ENCODE assay signal across 18 cellular contexts in genomic region chr21:46077674-46078101, GRCh38. TPM values are rescaled to one million over a fixed set of nuclear protein-coding genes. Genes with fewer than 3 reads are reported as not detected.
A peak's percentile ranks its signal among the peaks of the same experiment; 100 is the strongest.
DNase-seq lines count a peak whose midpoint lies in the region; ATAC-seq and TF ChIP-seq lines count a peak whose summit lies in the region.
"Had no signal": no experiment of that assay in that cellular context is flagged by ENCODE, and none has a peak within 500 bp of the region (broad histone marks: within the 10 kb centered on the region; RNA-seq: fewer than 3 reads in every experiment).

No MANE protein-coding gene starts in this region.

- peaks cover 25% of the 10 kb centered on the region for H3K4me1 ChIP-seq in mesenchymal stem cell (ENCODE audit: control insufficient read depth, insufficient read depth, low read depth, low read length)
- H3K4me1 ChIP-seq in transverse colon: peaks cover 4 to 14% (median 11%) of the 10 kb centered on the region in 4 donors

- no peaks in the 10 kb centered on the region for H3K79me1 ChIP-seq in mesenchymal stem cell (replicated peaks; ENCODE audit: low read length, poor library complexity, severe bottlenecking)

- H4K8ac ChIP-seq in mesenchymal stem cell (ENCODE audit: low read length): peak overlapping the region; percentile 4

- H3K27ac Mint-ChIP-seq in activated naive CD4-positive, alpha-beta T cell treated with anti-CD3 and anti-CD28 coated beads, Interleukin-2, amount 10 ng/mL, durations not matched to agents 7 days and 5 days: no peak overlapping the region
- no peak overlapping the region for H3K27ac Mint-ChIP-seq in activated naive CD4-positive, alpha-beta T cell treated with anti-CD3 and anti-CD28 coated beads for 36 hours
- no peak overlapping the region for H3K27ac Mint-ChIP-seq in central memory CD8-positive, alpha-beta T cell (ENCODE audit: low read depth)
- H3K27ac Mint-ChIP-seq: activated CD8-positive, alpha-beta T cell treated with anti-CD3 and anti-CD28 coated beads, Interleukin-2, amount 10 ng/mL, durations not matched to agents 7 days and 5 days; activated T-cell treated with anti-CD3 and anti-CD28 coated beads, Interleukin-2, amount 50 U/mL, for 72 hours had no signal

- H3K18ac ChIP-seq in mesenchymal stem cell (ENCODE audit: low read depth in 1 of 2, low read length in 2 of 2): no peak overlapping the region

- no peak overlapping the region for H3K23ac ChIP-seq in mesenchymal stem cell (ENCODE audit: low read length in 2 of 2)

- H3K9me3 ChIP-seq in mesenchymal stem cell (ENCODE audit: control insufficient read depth, low read length): no peaks in the 10 kb centered on the region
- H3K9me3 ChIP-seq in transverse colon: no peaks in the 10 kb centered on the region
- H3K9me3 ChIP-seq: BLaER1 treated with 17β-estradiol and CSF1 and Interleukin-3, amounts not matched to agents 10 nM and 100 nM had no signal

- no peak overlapping the region for H2AK5ac ChIP-seq in mesenchymal stem cell (ENCODE audit: low read length, severe bottlenecking)

- H3K36me3 Mint-ChIP-seq in activated naive CD4-positive, alpha-beta T cell treated with anti-CD3 and anti-CD28 coated beads, Interleukin-2, amount 10 ng/mL, durations not matched to agents 7 days and 5 days: no peaks in the 10 kb centered on the region
- H3K36me3 Mint-ChIP-seq in activated naive CD4-positive, alpha-beta T cell treated with anti-CD3 and anti-CD28 coated beads for 36 hours (ENCODE audit: low read depth): no peaks in the 10 kb centered on the region
- H3K36me3 Mint-ChIP-seq in central memory CD8-positive, alpha-beta T cell (ENCODE audit: insufficient read depth): peaks cover 2% of the 10 kb centered on the region
- H3K36me3 Mint-ChIP-seq: brain had no signal

- H3K4me3 ChIP-seq in mesenchymal stem cell (ENCODE audit: insufficient read depth in 1 of 2, low read depth in 1 of 2, low read length in 2 of 2): no peak overlapping the region
- no peak overlapping the region for H3K4me3 ChIP-seq in transverse colon
- H3K4me3 ChIP-seq: BLaER1 treated with 17β-estradiol and CSF1 and Interleukin-3, amounts not matched to agents 10 nM and 100 nM had no signal

- peak overlapping the region; percentile 20 for H2BK15ac ChIP-seq in mesenchymal stem cell (ENCODE audit: low read depth, poor library complexity, severe bottlenecking)

- no peaks in the 10 kb centered on the region for H3K4me1 Mint-ChIP-seq in activated naive CD4-positive, alpha-beta T cell treated with anti-CD3 and anti-CD28 coated beads, Interleukin-2, amount 10 ng/mL, durations not matched to agents 7 days and 5 days
- no peaks in the 10 kb centered on the region for H3K4me1 Mint-ChIP-seq in activated naive CD4-positive, alpha-beta T cell treated with anti-CD3 and anti-CD28 coated beads for 36 hours (ENCODE audit: low read depth)
- no peaks in the 10 kb centered on the region for H3K4me1 Mint-ChIP-seq in central memory CD8-positive, alpha-beta T cell

- H3K27me3 Mint-ChIP-seq in activated naive CD4-positive, alpha-beta T cell treated with anti-CD3 and anti-CD28 coated beads, Interleukin-2, amount 10 ng/mL, durations not matched to agents 7 days and 5 days: peaks cover 9% of the 10 kb centered on the region
- no peaks in the 10 kb centered on the region for H3K27me3 Mint-ChIP-seq in activated naive CD4-positive, alpha-beta T cell treated with anti-CD3 and anti-CD28 coated beads for 36 hours (ENCODE audit: low read depth)
- H3K27me3 Mint-ChIP-seq in central memory CD8-positive, alpha-beta T cell: peaks cover 3% of the 10 kb centered on the region

- DNase-seq in activated naive CD4-positive, alpha-beta T cell treated with anti-CD3 and anti-CD28 coated beads, Interleukin-2, amount 10 ng/mL, durations not matched to agents 7 days and 5 days: peak; percentile 10
- no peak for DNase-seq in activated naive CD4-positive, alpha-beta T cell treated with anti-CD3 and anti-CD28 coated beads for 36 hours
- DNase-seq in central memory CD8-positive, alpha-beta T cell (ENCODE audit: low spot score in 2 of 2): peak; percentile 5 to 6
- DNase-seq in mesenchymal stem cell: no peak
- DNase-seq in transverse colon: peak; percentile 6
- DNase-seq in SHP77 treated with DMSO at 0.1 percent for 48 hours (lab: John Stamatoyannopoulos, UW): no peak
- no peak for DNase-seq in NCI-H2171 treated with DMSO at 0.1 percent for 48 hours (lab: John Stamatoyannopoulos, UW)
- DNase-seq: activated T-cell treated with anti-CD3 and anti-CD28 coated beads, Interleukin-2, amount 50 U/mL, for 72 hours; foreskin fibroblast; NCI-H1092 treated with DMSO at 0.1 percent for 48 hours; NCI-H2029 treated with DMSO at 0.1 percent for 48 hours; PC-3; substantia nigra had no signal

- no peaks in the 10 kb centered on the region for H3K9me3 Mint-ChIP-seq in activated naive CD4-positive, alpha-beta T cell treated with anti-CD3 and anti-CD28 coated beads, Interleukin-2, amount 10 ng/mL, durations not matched to agents 7 days and 5 days
- H3K9me3 Mint-ChIP-seq in activated naive CD4-positive, alpha-beta T cell treated with anti-CD3 and anti-CD28 coated beads for 36 hours: no peaks in the 10 kb centered on the region
- no peaks in the 10 kb centered on the region for H3K9me3 Mint-ChIP-seq in central memory CD8-positive, alpha-beta T cell
- H3K9me3 Mint-ChIP-seq: activated T-cell treated with anti-CD3 and anti-CD28 coated beads, Interleukin-2, amount 50 U/mL, for 72 hours had no signal

- peak overlapping the region in 1 of 2 experiments; percentile 73 for H2BK12ac ChIP-seq in mesenchymal stem cell (ENCODE audit: low read length in 2 of 2)

- no peak overlapping the region for H3K4me3 Mint-ChIP-seq in activated naive CD4-positive, alpha-beta T cell treated with anti-CD3 and anti-CD28 coated beads, Interleukin-2, amount 10 ng/mL, durations not matched to agents 7 days and 5 days
- no peak overlapping the region for H3K4me3 Mint-ChIP-seq in activated naive CD4-positive, alpha-beta T cell treated with anti-CD3 and anti-CD28 coated beads for 36 hours
- no peak overlapping the region for H3K4me3 Mint-ChIP-seq in central memory CD8-positive, alpha-beta T cell
- H3K4me3 Mint-ChIP-seq: activated CD8-positive, alpha-beta T cell treated with anti-CD3 and anti-CD28 coated beads, Interleukin-2, amount 10 ng/mL, durations not matched to agents 7 days and 5 days; activated T-cell treated with anti-CD3 and anti-CD28 coated beads, Interleukin-2, amount 50 U/mL, for 72 hours; brain had no signal

- CTCF ChIA-PET in activated naive CD4-positive, alpha-beta T cell treated with anti-CD3 and anti-CD28 coated beads, Interleukin-2, amount 10 ng/mL, durations not matched to agents 7 days and 5 days (lab: Charles Lee): no interaction called here
- CTCF ChIA-PET in activated naive CD4-positive, alpha-beta T cell treated with anti-CD3 and anti-CD28 coated beads for 36 hours (lab: Charles Lee): no interaction called here

- H3K36me3 ChIP-seq in mesenchymal stem cell (ENCODE audit: control insufficient read depth in 1 of 2, insufficient read depth in 2 of 2, low read depth in 1 of 2, low read length in 2 of 2) (no peaks in the 10 kb centered on the region), transverse colon (no peaks in the 10 kb centered on the region)
- H3K36me3 ChIP-seq: BLaER1 treated with 17β-estradiol and CSF1 and Interleukin-3, amounts not matched to agents 10 nM and 100 nM had no signal

- peak overlapping the region; percentile 6 for H4K91ac ChIP-seq in mesenchymal stem cell (ENCODE audit: low read length)

- in situ Hi-C loops in transverse colon (cut with MboI; ENCODE audit: low pct_ligation_motif_present in 1 of 4, low pct_unique_long_range_greater_than_20kb in 1 of 4, low sequenced_read_pairs in 3 of 4): no loop called here

- TF ChIP-seq CTCF in transverse colon (IDR thresholded peaks at IDR 0.05): no peak

- H2AFZ ChIP-seq in mesenchymal stem cell (ENCODE audit: low read depth, low read length): no peak overlapping the region

- TF ChIP-seq POLR2A in transverse colon (IDR thresholded peaks at IDR 0.05): no peak

- no peak overlapping the region for H2BK120ac ChIP-seq in mesenchymal stem cell (ENCODE audit: low read depth, low read length)

- intact Hi-C loops in activated naive CD4-positive, alpha-beta T cell treated with anti-CD3 and anti-CD28 coated beads for 36 hours (cut with micrococcal nuclease): no loop called here
- intact Hi-C loops in transverse colon (cut with DNase I; ENCODE audit: low total_unique reads): no loop called here

- peak overlapping the region; percentile 88 for H3K9ac ChIP-seq in mesenchymal stem cell (ENCODE audit: low read length)
- H3K9ac ChIP-seq: BLaER1 treated with 17β-estradiol and CSF1 and Interleukin-3, amounts not matched to agents 10 nM and 100 nM had no signal

- H3K4me2 ChIP-seq in mesenchymal stem cell (ENCODE audit: low read length, poor library complexity, severe bottlenecking): no peak overlapping the region

- no peak overlapping the region for H2BK5ac ChIP-seq in mesenchymal stem cell (ENCODE audit: low read depth, low read length, poor library complexity, severe bottlenecking)

- TF ChIP-seq EP300 in transverse colon (IDR thresholded peaks at IDR 0.05; ENCODE audit: low read depth): no peak

- no peak for ATAC-seq in central memory CD8-positive, alpha-beta T cell (replicated peaks; ENCODE audit: extremely low read depth, poor library complexity, severe bottlenecking)
- no peak for ATAC-seq in HG02852 (IDR thresholded peaks at IDR 0.05; ENCODE audit: unreplicated experiment)
- ATAC-seq: activated CD8-positive, alpha-beta T cell treated with anti-CD3 and anti-CD28 coated beads, Interleukin-2, amount 10 ng/mL, durations not matched to agents 7 days and 5 days; activated T-cell treated with anti-CD3 and anti-CD28 coated beads, Interleukin-2, amount 50 U/mL, for 72 hours; PC-3 had no signal

- no peak overlapping the region for H3K4ac ChIP-seq in mesenchymal stem cell (ENCODE audit: low read depth in 1 of 2, low read length in 2 of 2)

- H3K14ac ChIP-seq in mesenchymal stem cell (ENCODE audit: low read length in 2 of 2): peak overlapping the region in 1 of 2 experiments; percentile 50

- no peak overlapping the region for H3K27ac ChIP-seq in mesenchymal stem cell (ENCODE audit: low read length, poor library complexity, severe bottlenecking)
- H3K27ac ChIP-seq in transverse colon: no peak overlapping the region
- H3K27ac ChIP-seq: BLaER1 treated with 17β-estradiol and CSF1 and Interleukin-3, amounts not matched to agents 10 nM and 100 nM had no signal

- WGBS in mesenchymal stem cell: 96% methylated on average over 19 of the region's 19 CpGs
- 85% methylated on average over 19 of the region's 19 CpGs; no CpG with 5 or more reads in 1 of the 2 donors for WGBS in transverse colon (ENCODE audit: low coverage in 1 of 2), 2 donors

- no peaks in the 10 kb centered on the region for H3K27me3 ChIP-seq in mesenchymal stem cell (ENCODE audit: control insufficient read depth in 1 of 2, insufficient read depth in 1 of 2, low read length in 2 of 2)
- no peaks in the 10 kb centered on the region for H3K27me3 ChIP-seq in transverse colon
- H3K27me3 ChIP-seq: BLaER1 treated with 17β-estradiol and CSF1 and Interleukin-3, amounts not matched to agents 10 nM and 100 nM had no signal

RNA-seq across cellular contexts. Expression of gene COL6A2, which starts 20.2 kb away (rescaled TPM):
- total RNA-seq in activated naive CD4-positive, alpha-beta T cell treated with anti-CD3 and anti-CD28 coated beads for 36 hours: 1 to 10 TPM; 6.7 to 8.4 TPM
- polyA plus RNA-seq in mesenchymal stem cell (2013, experiment 1 of 2): 1,409 TPM
- 1,389 TPM for polyA plus RNA-seq in mesenchymal stem cell (2013, experiment 2 of 2)
- total RNA-seq in transverse colon: 100 to 1,000 TPM; 172 to 550 (median 346) TPM
- polyA plus RNA-seq: neural cell had no signal

Comparison
In these comparisons a context has a peak if more than half of its experiments do, and no peak if none do; other contexts are left out.
1. DNase-seq: peak in activated naive CD4-positive, alpha-beta T cell treated with anti-CD3 and anti-CD28 coated beads, Interleukin-2, amount 10 ng/mL, durations not matched to agents 7 days and 5 days (single experiment), central memory CD8-positive, alpha-beta T cell (2 of 2) and transverse colon (single experiment); none in activated naive CD4-positive, alpha-beta T cell treated with anti-CD3 and anti-CD28 coated beads for 36 hours (single experiment), mesenchymal stem cell (single experiment), SHP77 treated with DMSO at 0.1 percent for 48 hours (single experiment) and NCI-H2171 treated with DMSO at 0.1 percent for 48 hours (single experiment).
2. RNA of gene COL6A2, which starts 20.2 kb away (total RNA-seq): 172 to 550 TPM in transverse colon; 6.7 to 8.4 TPM in activated naive CD4-positive, alpha-beta T cell treated with anti-CD3 and anti-CD28 coated beads for 36 hours; every median in the first group is over 10 times any median in the second.